11 cellular contexts compared by ENCODE assay signal in the genomic region with DNA sequence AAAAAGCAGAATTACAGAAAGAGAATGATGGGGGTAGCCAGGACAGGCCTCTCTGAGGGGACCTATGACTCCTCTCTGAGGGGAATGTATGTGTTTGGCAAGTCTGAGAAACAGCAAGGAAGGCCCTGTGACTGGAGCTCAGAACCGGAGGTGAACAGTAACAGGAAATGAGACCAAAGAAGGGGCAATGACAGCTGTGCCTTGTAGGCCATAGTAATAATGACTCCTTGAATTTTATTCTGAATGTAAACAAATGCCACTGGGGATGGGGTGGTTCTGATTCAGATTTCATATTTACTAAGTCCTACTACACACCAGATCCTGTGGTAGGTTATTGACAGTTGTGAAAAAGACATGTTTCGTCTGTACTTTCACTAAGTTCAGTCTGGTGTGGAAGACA. TPM values are rescaled to one million over a fixed set of nuclear protein-coding genes. Genes with fewer than 3 reads are reported as not detected.
DNase-seq lines count a peak whose midpoint lies in the region; ATAC-seq and TF ChIP-seq lines count a peak whose summit lies in the region.
"Had no signal": no experiment of that assay in that cellular context is flagged by ENCODE, and none has a peak within 500 bp of the region (broad histone marks: within the 10 kb centered on the region; RNA-seq: fewer than 3 reads in every experiment).

No MANE protein-coding gene starts in this region.

- H3K4me3 ChIP-seq in ovary: no peak overlapping the region
- H3K4me3 ChIP-seq: K562 had no signal

- intact Hi-C loops in activated T-helper 1 cell treated with anti-CD3 and anti-CD28 coated beads, Interleukin-12 subunit alpha, Interleukin-12 subunit beta, Interleukin-2, Interleukin-4 antibody, amounts not matched to agents 30 ng/mL and 10 ng/mL and 1 ng/mL, durations not matched to agents 14 hours and 24 hours and 36 hours (cut with micrococcal nuclease): loop anchor here (5.0 kb wide), 2 partner anchors 57 to 817 kb away; no protein-coding TSS in a partner anchor
- intact Hi-C loops in ovary (cut with DNase I): loop anchor here in 1 of 4 donors (5.0 to 10.0 kb wide), 2 partner anchors 195 to 217 kb away; no protein-coding TSS in a partner anchor

- H3K36me3 Mint-ChIP-seq in activated T-helper 1 cell treated with anti-CD3 and anti-CD28 coated beads, Interleukin-12 subunit alpha, Interleukin-12 subunit beta, Interleukin-2, Interleukin-4 antibody, amounts not matched to agents 30 ng/mL and 10 ng/mL and 1 ng/mL, durations not matched to agents 14 hours and 24 hours and 36 hours (ENCODE audit: low read depth): peaks cover 38% of the 10 kb centered on the region

- peaks cover 26% of the 10 kb centered on the region for H3K4me1 Mint-ChIP-seq in activated T-helper 1 cell treated with anti-CD3 and anti-CD28 coated beads, Interleukin-12 subunit alpha, Interleukin-12 subunit beta, Interleukin-2, Interleukin-4 antibody, amounts not matched to agents 30 ng/mL and 10 ng/mL and 1 ng/mL, durations not matched to agents 14 hours and 24 hours and 36 hours (ENCODE audit: low read depth)
- H3K4me1 Mint-ChIP-seq in stimulated activated naive CD8-positive, alpha-beta T cell treated with anti-CD3 and anti-CD28 coated beads, Interleukin-15, amount 100 ng/mL, for 72 hours: peaks cover 26% of the 10 kb centered on the region

- peak; percentile 77 for ATAC-seq in HG02938 (IDR thresholded peaks at IDR 0.05; ENCODE audit: unreplicated experiment)
- peak; percentile 78 for ATAC-seq in stimulated activated naive CD8-positive, alpha-beta T cell treated with anti-CD3 and anti-CD28 coated beads, Interleukin-15, amount 100 ng/mL, for 72 hours
- ATAC-seq: K562 had no signal

- no peaks in the 10 kb centered on the region for H3K27me3 ChIP-seq in ovary

- H3K27ac Mint-ChIP-seq in activated T-helper 1 cell treated with anti-CD3 and anti-CD28 coated beads, Interleukin-12 subunit alpha, Interleukin-12 subunit beta, Interleukin-2, Interleukin-4 antibody, amounts not matched to agents 30 ng/mL and 10 ng/mL and 1 ng/mL, durations not matched to agents 14 hours and 24 hours and 36 hours: peak overlapping the region; percentile 64
- peak overlapping the region; percentile 22 to 43 for H3K27ac Mint-ChIP-seq in stimulated activated naive CD8-positive, alpha-beta T cell treated with anti-CD3 and anti-CD28 coated beads, Interleukin-15, amount 100 ng/mL, for 72 hours

- no peaks in the 10 kb centered on the region for H3K9me3 Mint-ChIP-seq in activated T-helper 1 cell treated with anti-CD3 and anti-CD28 coated beads, Interleukin-12 subunit alpha, Interleukin-12 subunit beta, Interleukin-2, Interleukin-4 antibody, amounts not matched to agents 30 ng/mL and 10 ng/mL and 1 ng/mL, durations not matched to agents 14 hours and 24 hours and 36 hours
- no peaks in the 10 kb centered on the region for H3K9me3 Mint-ChIP-seq in stimulated activated naive CD8-positive, alpha-beta T cell treated with anti-CD3 and anti-CD28 coated beads, Interleukin-15, amount 100 ng/mL, for 72 hours

- TF ChIP-seq CTCF in ovary (IDR thresholded peaks at IDR 0.05): no peak

- WGBS in ovary, 3 donors: 79 to 94% (median 80%) methylated on average over 2 of the region's 2 CpGs

- H3K4me3 Mint-ChIP-seq in activated T-helper 1 cell treated with anti-CD3 and anti-CD28 coated beads, Interleukin-12 subunit alpha, Interleukin-12 subunit beta, Interleukin-2, Interleukin-4 antibody, amounts not matched to agents 30 ng/mL and 10 ng/mL and 1 ng/mL, durations not matched to agents 14 hours and 24 hours and 36 hours: no peak overlapping the region
- no peak overlapping the region for H3K4me3 Mint-ChIP-seq in stimulated activated naive CD8-positive, alpha-beta T cell treated with anti-CD3 and anti-CD28 coated beads, Interleukin-15, amount 100 ng/mL, for 72 hours

- peak; percentile 20 for DNase-seq in stimulated activated CD4-positive, alpha-beta T cell treated with anti-CD3 and anti-CD28 coated beads, Interleukin-1b, Interleukin-23, amount 100 ng/mL, for 48 hours
- DNase-seq in stimulated activated CD4-positive, alpha-beta T cell treated with anti-CD3 and anti-CD28 coated beads, Interleukin-2, amount 100 ng/mL, for 48 hours: no peak
- DNase-seq in activated T-helper 1 cell treated with anti-CD3 and anti-CD28 coated beads, Interleukin-12 subunit alpha, Interleukin-12 subunit beta, Interleukin-2, Interleukin-4 antibody, amounts not matched to agents 30 ng/mL and 10 ng/mL and 1 ng/mL, durations not matched to agents 14 hours and 24 hours and 36 hours (ENCODE audit: low spot score): no peak
- DNase-seq in stimulated activated naive CD8-positive, alpha-beta T cell treated with anti-CD3 and anti-CD28 coated beads, Interleukin-15, amount 100 ng/mL, for 72 hours: no peak
- DNase-seq in AG20443 (ENCODE audit: low spot score): no peak
- no peak for DNase-seq in ovary
- DNase-seq in T1000 (lab: John Stamatoyannopoulos, UW): no peak
- DNase-seq: RPMI8226; stimulated activated CD4-positive, alpha-beta T cell treated with anti-CD3 and anti-CD28 coated beads, Interleukin-15, amount 100 ng/mL, for 24 hours had no signal

- H3K36me3 ChIP-seq in ovary: no peaks in the 10 kb centered on the region

- H3K9me3 ChIP-seq in ovary: no peaks in the 10 kb centered on the region

- no peak overlapping the region for H3K27ac ChIP-seq in ovary

- no peak for TF ChIP-seq EP300 in ovary (IDR thresholded peaks at IDR 0.05)

- H3K27me3 Mint-ChIP-seq in activated T-helper 1 cell treated with anti-CD3 and anti-CD28 coated beads, Interleukin-12 subunit alpha, Interleukin-12 subunit beta, Interleukin-2, Interleukin-4 antibody, amounts not matched to agents 30 ng/mL and 10 ng/mL and 1 ng/mL, durations not matched to agents 14 hours and 24 hours and 36 hours (ENCODE audit: insufficient read depth): no peaks in the 10 kb centered on the region
- no peaks in the 10 kb centered on the region for H3K27me3 Mint-ChIP-seq in stimulated activated naive CD8-positive, alpha-beta T cell treated with anti-CD3 and anti-CD28 coated beads, Interleukin-15, amount 100 ng/mL, for 72 hours

- peaks cover 2% of the 10 kb centered on the region for H3K4me1 ChIP-seq in ovary (ENCODE audit: insufficient read depth)

- no peak for TF ChIP-seq POLR2A in ovary (IDR thresholded peaks at IDR 0.05)

RNA-seq across cellular contexts. Expression of a gene that starts 52.8 kb away (rescaled TPM):
- 0.22 TPM in 1 of 2 replicates, not detected in the other for total RNA-seq in activated T-helper 1 cell treated with anti-CD3 and anti-CD28 coated beads, Interleukin-12 subunit alpha, Interleukin-12 subunit beta, Interleukin-2, Interleukin-4 antibody, amounts not matched to agents 30 ng/mL and 10 ng/mL and 1 ng/mL, durations not matched to agents 14 hours and 24 hours and 36 hours
- total RNA-seq in ovary: 10 to 100 TPM in 5 of 7 donors, 1 to 10 TPM in 2; 5.3 to 39.9 (median 19.0) TPM
- polyA plus RNA-seq in ovary: 10 to 100 TPM; 10.8 to 42.8 TPM
- polyA plus RNA-seq: K562 had no signal
